Comparison of ENCODE assay signal across 11 cellular contexts in the genomic region with DNA sequence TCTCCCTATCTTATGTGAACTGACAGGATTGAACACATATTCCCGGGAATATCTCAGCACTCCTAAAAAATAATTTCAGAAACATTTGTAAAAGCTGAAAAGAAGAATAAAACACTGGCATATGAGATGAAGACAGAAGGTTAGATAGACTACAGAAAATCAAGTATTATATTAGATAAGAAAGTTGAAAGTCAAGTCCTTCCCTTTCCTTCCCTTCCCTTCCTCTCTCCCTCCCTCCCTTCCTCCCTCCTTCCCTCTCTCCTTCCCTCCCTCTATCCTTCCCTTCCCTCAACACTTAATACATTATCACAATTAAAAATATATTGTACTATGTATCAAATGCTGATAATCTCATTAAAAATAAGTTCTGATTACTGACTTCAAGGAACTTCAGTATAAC.
"Had no signal": no experiment of that assay in that cellular context is flagged by ENCODE, and none has a peak within 500 bp of the region (broad histone marks: within the 10 kb centered on the region; RNA-seq: fewer than 3 reads in every experiment).

No MANE protein-coding gene starts in this region.

- H3K4me2 ChIP-seq: GM23338 had no signal

- H3K36me3 ChIP-seq: HAP-1 had no signal

- DNase-seq: GM23248, GOT3, H7, H9, HCEC 1CT, HFFc6 had no signal

- H3K4me3 ChIP-seq: GM23248, GM23338, HAP-1 had no signal

- H2AFZ ChIP-seq: GM23248, GM23338 had no signal

- H3K27ac ChIP-seq: GM23248 had no signal

- ATAC-seq: GM23338, HCT116 had no signal

- FAIRE-seq: H1, H54 had no signal

- H3K9ac ChIP-seq: GM23248 had no signal

- H3K9me3 ChIP-seq: HAP-1 had no signal

- H3K4me1 ChIP-seq: HAP-1 had no signal
